Comparison of ENCODE assay signal across 2 cellular contexts in the genomic region with DNA sequence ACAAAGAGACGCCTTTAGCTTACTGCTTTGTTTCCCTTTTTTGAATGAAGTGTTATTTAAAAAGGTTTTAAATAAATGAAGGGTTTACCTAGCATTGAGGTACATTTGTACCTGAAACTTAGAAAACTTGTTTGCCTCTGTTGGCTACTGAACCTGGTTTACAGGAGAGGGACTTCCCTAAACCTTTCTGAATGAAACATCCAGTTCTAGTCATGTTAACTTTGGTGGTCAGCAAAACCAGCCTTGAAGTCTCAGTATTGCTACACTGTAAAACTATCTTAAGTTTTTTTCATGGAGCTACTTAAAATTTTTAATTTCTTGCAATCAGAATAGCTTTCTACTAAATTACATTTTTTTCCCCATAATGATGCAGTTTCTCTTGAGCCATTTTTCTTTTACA.
TF ChIP-seq lines count a peak whose summit lies in the region.

No MANE protein-coding gene starts in this region.

TF ChIP-seq in SK-N-SH, 30 proteins besides CTCF, POLR2A, EP300 and RAD21 (continued from another document):
- TF ChIP-seq, protein P1, sequence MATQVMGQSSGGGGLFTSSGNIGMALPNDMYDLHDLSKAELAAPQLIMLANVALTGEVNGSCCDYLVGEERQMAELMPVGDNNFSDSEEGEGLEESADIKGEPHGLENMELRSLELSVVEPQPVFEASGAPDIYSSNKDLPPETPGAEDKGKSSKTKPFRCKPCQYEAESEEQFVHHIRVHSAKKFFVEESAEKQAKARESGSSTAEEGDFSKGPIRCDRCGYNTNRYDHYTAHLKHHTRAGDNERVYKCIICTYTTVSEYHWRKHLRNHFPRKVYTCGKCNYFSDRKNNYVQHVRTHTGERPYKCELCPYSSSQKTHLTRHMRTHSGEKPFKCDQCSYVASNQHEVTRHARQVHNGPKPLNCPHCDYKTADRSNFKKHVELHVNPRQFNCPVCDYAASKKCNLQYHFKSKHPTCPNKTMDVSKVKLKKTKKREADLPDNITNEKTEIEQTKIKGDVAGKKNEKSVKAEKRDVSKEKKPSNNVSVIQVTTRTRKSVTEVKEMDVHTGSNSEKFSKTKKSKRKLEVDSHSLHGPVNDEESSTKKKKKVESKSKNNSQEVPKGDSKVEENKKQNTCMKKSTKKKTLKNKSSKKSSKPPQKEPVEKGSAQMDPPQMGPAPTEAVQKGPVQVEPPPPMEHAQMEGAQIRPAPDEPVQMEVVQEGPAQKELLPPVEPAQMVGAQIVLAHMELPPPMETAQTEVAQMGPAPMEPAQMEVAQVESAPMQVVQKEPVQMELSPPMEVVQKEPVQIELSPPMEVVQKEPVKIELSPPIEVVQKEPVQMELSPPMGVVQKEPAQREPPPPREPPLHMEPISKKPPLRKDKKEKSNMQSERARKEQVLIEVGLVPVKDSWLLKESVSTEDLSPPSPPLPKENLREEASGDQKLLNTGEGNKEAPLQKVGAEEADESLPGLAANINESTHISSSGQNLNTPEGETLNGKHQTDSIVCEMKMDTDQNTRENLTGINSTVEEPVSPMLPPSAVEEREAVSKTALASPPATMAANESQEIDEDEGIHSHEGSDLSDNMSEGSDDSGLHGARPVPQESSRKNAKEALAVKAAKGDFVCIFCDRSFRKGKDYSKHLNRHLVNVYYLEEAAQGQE (IDR thresholded peaks at IDR 0.05; ENCODE audit: low read depth, low read length): no peak
- TF ChIP-seq JUND (IDR thresholded peaks at IDR 0.05) (no peak), YY1 (IDR thresholded peaks at IDR 0.05; ENCODE audit: low read depth) (no peak)

TF ChIP-seq in SK-N-SH treated with all-trans-retinoic acid at 6 μM for 48 hours, 23 proteins besides CTCF, POLR2A, EP300 and RAD21 (continued from another document):
- TF ChIP-seq ZNF565 (CRISPR knock-in tag; conservative IDR thresholded peaks at IDR 0.05; ENCODE audit: low read depth) (no peak), ZFP30 (CRISPR knock-in tag; IDR thresholded peaks at IDR 0.05) (no peak), ZFP3 (CRISPR knock-in tag; IDR thresholded peaks at IDR 0.05) (no peak), SNAI2 (CRISPR knock-in tag; IDR thresholded peaks at IDR 0.05) (no peak), GLIS3 (CRISPR knock-in tag; IDR thresholded peaks at IDR 0.05) (no peak), ARNTL (CRISPR knock-in tag; IDR thresholded peaks at IDR 0.05; ENCODE audit: borderline replicate concordance, low read depth) (no peak), PPARA (CRISPR knock-in tag; IDR thresholded peaks at IDR 0.05; ENCODE audit: borderline replicate concordance) (no peak), ZC3H10 (CRISPR knock-in tag; IDR thresholded peaks at IDR 0.05) (no peak), OSR1 (CRISPR knock-in tag; IDR thresholded peaks at IDR 0.05) (no peak), ZNF70 (CRISPR knock-in tag; IDR thresholded peaks at IDR 0.05) (no peak), TOX (CRISPR knock-in tag; IDR thresholded peaks at IDR 0.05; ENCODE audit: borderline replicate concordance) (no peak), BACH2 (CRISPR knock-in tag; IDR thresholded peaks at IDR 0.05; ENCODE audit: borderline replicate concordance) (no peak)
- TF ChIP-seq, protein P2, sequence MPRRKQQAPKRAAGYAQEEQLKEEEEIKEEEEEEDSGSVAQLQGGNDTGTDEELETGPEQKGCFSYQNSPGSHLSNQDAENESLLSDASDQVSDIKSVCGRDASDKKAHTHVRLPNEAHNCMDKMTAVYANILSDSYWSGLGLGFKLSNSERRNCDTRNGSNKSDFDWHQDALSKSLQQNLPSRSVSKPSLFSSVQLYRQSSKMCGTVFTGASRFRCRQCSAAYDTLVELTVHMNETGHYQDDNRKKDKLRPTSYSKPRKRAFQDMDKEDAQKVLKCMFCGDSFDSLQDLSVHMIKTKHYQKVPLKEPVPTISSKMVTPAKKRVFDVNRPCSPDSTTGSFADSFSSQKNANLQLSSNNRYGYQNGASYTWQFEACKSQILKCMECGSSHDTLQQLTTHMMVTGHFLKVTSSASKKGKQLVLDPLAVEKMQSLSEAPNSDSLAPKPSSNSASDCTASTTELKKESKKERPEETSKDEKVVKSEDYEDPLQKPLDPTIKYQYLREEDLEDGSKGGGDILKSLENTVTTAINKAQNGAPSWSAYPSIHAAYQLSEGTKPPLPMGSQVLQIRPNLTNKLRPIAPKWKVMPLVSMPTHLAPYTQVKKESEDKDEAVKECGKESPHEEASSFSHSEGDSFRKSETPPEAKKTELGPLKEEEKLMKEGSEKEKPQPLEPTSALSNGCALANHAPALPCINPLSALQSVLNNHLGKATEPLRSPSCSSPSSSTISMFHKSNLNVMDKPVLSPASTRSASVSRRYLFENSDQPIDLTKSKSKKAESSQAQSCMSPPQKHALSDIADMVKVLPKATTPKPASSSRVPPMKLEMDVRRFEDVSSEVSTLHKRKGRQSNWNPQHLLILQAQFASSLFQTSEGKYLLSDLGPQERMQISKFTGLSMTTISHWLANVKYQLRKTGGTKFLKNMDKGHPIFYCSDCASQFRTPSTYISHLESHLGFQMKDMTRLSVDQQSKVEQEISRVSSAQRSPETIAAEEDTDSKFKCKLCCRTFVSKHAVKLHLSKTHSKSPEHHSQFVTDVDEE (CRISPR knock-in tag; IDR thresholded peaks at IDR 0.05): no peak
- TF ChIP-seq, protein P3, sequence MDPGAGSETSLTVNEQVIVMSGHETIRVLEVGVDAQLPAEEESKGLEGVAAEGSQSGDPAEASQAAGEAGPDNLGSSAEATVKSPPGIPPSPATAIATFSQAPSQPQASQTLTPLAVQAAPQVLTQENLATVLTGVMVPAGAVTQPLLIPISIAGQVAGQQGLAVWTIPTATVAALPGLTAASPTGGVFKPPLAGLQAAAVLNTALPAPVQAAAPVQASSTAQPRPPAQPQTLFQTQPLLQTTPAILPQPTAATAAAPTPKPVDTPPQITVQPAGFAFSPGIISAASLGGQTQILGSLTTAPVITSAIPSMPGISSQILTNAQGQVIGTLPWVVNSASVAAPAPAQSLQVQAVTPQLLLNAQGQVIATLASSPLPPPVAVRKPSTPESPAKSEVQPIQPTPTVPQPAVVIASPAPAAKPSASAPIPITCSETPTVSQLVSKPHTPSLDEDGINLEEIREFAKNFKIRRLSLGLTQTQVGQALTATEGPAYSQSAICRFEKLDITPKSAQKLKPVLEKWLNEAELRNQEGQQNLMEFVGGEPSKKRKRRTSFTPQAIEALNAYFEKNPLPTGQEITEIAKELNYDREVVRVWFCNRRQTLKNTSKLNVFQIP (CRISPR knock-in tag; IDR thresholded peaks at IDR 0.05; ENCODE audit: borderline replicate concordance, low read depth): no peak
- TF ChIP-seq, protein P4, sequence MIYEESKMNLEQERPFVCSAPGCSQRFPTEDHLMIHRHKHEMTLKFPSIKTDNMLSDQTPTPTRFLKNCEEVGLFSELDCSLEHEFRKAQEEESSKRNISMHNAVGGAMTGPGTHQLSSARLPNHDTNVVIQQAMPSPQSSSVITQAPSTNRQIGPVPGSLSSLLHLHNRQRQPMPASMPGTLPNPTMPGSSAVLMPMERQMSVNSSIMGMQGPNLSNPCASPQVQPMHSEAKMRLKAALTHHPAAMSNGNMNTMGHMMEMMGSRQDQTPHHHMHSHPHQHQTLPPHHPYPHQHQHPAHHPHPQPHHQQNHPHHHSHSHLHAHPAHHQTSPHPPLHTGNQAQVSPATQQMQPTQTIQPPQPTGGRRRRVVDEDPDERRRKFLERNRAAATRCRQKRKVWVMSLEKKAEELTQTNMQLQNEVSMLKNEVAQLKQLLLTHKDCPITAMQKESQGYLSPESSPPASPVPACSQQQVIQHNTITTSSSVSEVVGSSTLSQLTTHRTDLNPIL (CRISPR knock-in tag; IDR thresholded peaks at IDR 0.05; ENCODE audit: low read depth): no peak
